ENCODE assay signal across 8 cellular contexts in genomic region chr3:44555753-44556152, GRCh38. TPM values are rescaled to one million over a fixed set of nuclear protein-coding genes. Genes with fewer than 3 reads are reported as not detected.
A peak's percentile ranks its signal among the peaks of the same experiment; 100 is the strongest.
DNase-seq lines count a peak whose midpoint lies in the region; ATAC-seq and TF ChIP-seq lines count a peak whose summit lies in the region.

No MANE protein-coding gene starts in this region.

- peaks cover 9% of the 10 kb centered on the region for H3K36me3 ChIP-seq in SJSA1

- no peak overlapping the region; the same call in 1 of the 2 replicates for H3K27ac ChIP-seq in SJSA1
- no peak overlapping the region for H3K27ac ChIP-seq in caudate nucleus (ENCODE audit: low read depth, low read length)

- TF ChIP-seq CTCF in GM10266 (IDR thresholded peaks at IDR 0.05; ENCODE audit: control insufficient read depth, insufficient read depth, low read depth, missing control alignments) = no peak
- no peak for TF ChIP-seq CTCF in fibroblast of villous mesenchyme (IDR thresholded peaks at IDR 0.05; ENCODE audit: insufficient read depth, low read depth, low read length)
- no peak for TF ChIP-seq CTCF in retinal pigment epithelial cell (conservative IDR thresholded peaks at IDR 0.05; ENCODE audit: low read depth, low read length)

- ATAC-seq in GM21576 (IDR thresholded peaks at IDR 0.05; ENCODE audit: unreplicated experiment) = no peak

- DNase-seq in GM10266 (ENCODE audit: extremely low spot score) (peak; percentile 42), SJSA1 (ENCODE audit: low read depth in 1 of 2, low spot score in 2 of 2) (peak in 1 of 2 experiments; percentile 12), fibroblast of villous mesenchyme (ENCODE audit: low read depth) (peak; percentile 8), retinal pigment epithelial cell (ENCODE audit: low read depth) (no peak), NCI-H128 (lab: John Stamatoyannopoulos, UW; ENCODE audit: unreplicated experiment) (no peak), caudate nucleus (lab: John Stamatoyannopoulos, UW) (no peak)
- DNase-seq in central memory CD4-positive, alpha-beta T cell = no peak

- H3K27me3 ChIP-seq in SJSA1 (replicated peaks) = no peaks in the 10 kb centered on the region

- H3K4me1 ChIP-seq in SJSA1 (replicated peaks) = peaks cover 12% of the 10 kb centered on the region

- peaks cover 5% of the 10 kb centered on the region for H3K9me3 ChIP-seq in SJSA1 (replicated peaks)

- H3K4me3 ChIP-seq in SJSA1 = peak overlapping the region; percentile 56
- H3K4me3 ChIP-seq in fibroblast of villous mesenchyme (ENCODE audit: low read depth, low read length) = peak overlapping the region; percentile 81
- H3K4me3 ChIP-seq in retinal pigment epithelial cell (ENCODE audit: low read length) = peak overlapping the region; percentile 94

RNA-seq across cellular contexts. Expression of gene ZKSCAN7, which starts 0.8 kb away (rescaled TPM):
- total RNA-seq in SJSA1 (2014; rRNA removed; shearing (Covaris generic)) = 4.1 and 4.4 TPM in 2 replicates
- 5.8 and 6.0 TPM in 2 replicates for total RNA-seq in fibroblast of villous mesenchyme

RNA-seq across cellular contexts. Expression of gene ZNF660, which starts 29.0 kb away (rescaled TPM):
- 2.6 and 4.3 TPM in 2 replicates for total RNA-seq in SJSA1 (2014; rRNA removed; shearing (Covaris generic))
- total RNA-seq in fibroblast of villous mesenchyme = 2.9 and 3.0 TPM in 2 replicates

Comparison
In these comparisons a context has a peak if more than half of its experiments do, and no peak if none do; other contexts are left out.
1. DNase-seq: peak in GM10266 (single experiment) and fibroblast of villous mesenchyme (single experiment); none in retinal pigment epithelial cell (single experiment), central memory CD4-positive, alpha-beta T cell (single experiment), NCI-H128 (single experiment) and caudate nucleus (0 of 61).
2. Peak in every context shown above with its lines, with median percentiles within 50 percentile points of each other: H3K4me3 ChIP-seq.